Comparison of ENCODE assay signal across 17 cellular contexts in genomic region chr11:34783816-34784317, GRCh38.
DNase-seq lines count a peak whose midpoint lies in the region; ATAC-seq, FAIRE-seq and TF ChIP-seq lines count a peak whose summit lies in the region.
"Had no signal": no experiment of that assay in that cellular context is flagged by ENCODE, and none has a peak within 500 bp of the region (broad histone marks: within the 10 kb centered on the region; RNA-seq: fewer than 3 reads in every experiment).

No MANE protein-coding gene starts in this region.

- H3K4me2 ChIP-seq in KMS-11 (peak overlapping the region; percentile 97), HepG2 (ENCODE audit: low read depth, low read length) (peak overlapping the region; percentile 74)

- in situ Hi-C loops in HepG2 (cut with HindIII; ENCODE audit: extremely low pct_ligation_motif_present, low pct_unique_long_range_greater_than_20kb): loop anchor here (10.0 kb wide), 1 partner anchor 119 kb away; no protein-coding TSS in a partner anchor

- 0% methylated on average over 3 of the region's 3 CpGs for WGBS in HepG2 (ENCODE audit: low lambda C conversion rate)
- 88 to 95% (median 89%) methylated on average over 3 of the region's 3 CpGs for WGBS in psoas muscle, 3 donors

- intact Hi-C loops in HepG2 (cut with micrococcal nuclease; ENCODE audit: unreplicated experiment) (loop anchor here (1.0 to 2.0 kb wide), 3 partner anchors 41 to 197 kb away; no protein-coding TSS in a partner anchor), psoas muscle (cut with DNase I) (no loop called here)

- H4K20me1 ChIP-seq in KMS-11 (ENCODE audit: insufficient read depth): no peaks in the 10 kb centered on the region
- H4K20me1 ChIP-seq in HepG2 (ENCODE audit: insufficient read depth, low read length): no peaks in the 10 kb centered on the region

- CTCF ChIA-PET in HepG2 (lab: Yijun Ruan, JAX; ENCODE audit: low intra/inter-chr PET ratio, low total read pairs): no interaction called here

- POLR2A ChIA-PET in HepG2 (lab: Yijun Ruan, JAX): interaction anchor here (0.8 to 1.4 kb wide), 2 partner anchors 129 to 183 kb away, joined by 4 to 5 read pairs; no protein-coding TSS in a partner anchor

- H3K27ac ChIP-seq in KMS-11: peak overlapping the region; percentile 91
- peak overlapping the region; percentile 92 for H3K27ac ChIP-seq in HepG2 (ENCODE audit: extremely low read length, insufficient read depth, low read length)
- H3K27ac ChIP-seq in psoas muscle: no peak overlapping the region

- peaks cover 63% of the 10 kb centered on the region for H3K4me1 ChIP-seq in KMS-11 (ENCODE audit: low read depth, poor library complexity, severe bottlenecking)
- peaks cover 46% of the 10 kb centered on the region for H3K4me1 ChIP-seq in HepG2 (ENCODE audit: insufficient read depth, low read length)
- H3K4me1 ChIP-seq in psoas muscle: no peaks in the 10 kb centered on the region

- DNase-seq in bronchial epithelial cell (ENCODE audit: low read depth): peak; percentile 35
- peak; percentile 98 for DNase-seq in HepG2 (ENCODE audit: low spot score)
- no peak for DNase-seq in A172 (ENCODE audit: low spot score)
- no peak for DNase-seq in psoas muscle
- DNase-seq in nucleus accumbens (lab: John Stamatoyannopoulos, UW): no peak
- no peak for DNase-seq in AML-193 (lab: John Stamatoyannopoulos, UW)
- DNase-seq: CD4-positive, alpha-beta T cell; DMS79 treated with DMSO at 0.1 percent for 48 hours; H9; KBM-7; NCI-H1092 treated with DMSO at 0.1 percent for 48 hours; NCI-H510A treated with DMSO at 0.1 percent for 48 hours; NCI-H82; SHP77 treated with DMSO at 0.1 percent for 48 hours had no signal

- H3K9ac ChIP-seq in KMS-11 (peak overlapping the region; percentile 48; the same call in 1 of the 2 replicates), HepG2 (ENCODE audit: insufficient read depth, low read depth, low read length) (peak overlapping the region; percentile 68)

- H3K4me3 ChIP-seq in KMS-11 (IDR thresholded peaks at IDR 0.05; ENCODE audit: insufficient read depth, low read depth, low read length) (no peak overlapping the region), bronchial epithelial cell (ENCODE audit: low read depth, low read length) (no peak overlapping the region), HepG2 (replicated peaks in 1 of 3; ENCODE audit: insufficient read depth in 1 of 3, low read depth in 2 of 3, low read length in 3 of 3) (peak overlapping the region; percentile 2 to 38 (median 26); a peak in 4 of 6 replicates), psoas muscle (no peak overlapping the region)

- H3K79me2 ChIP-seq in KMS-11 (ENCODE audit: insufficient read depth, low read depth) (no peaks in the 10 kb centered on the region), HepG2 (ENCODE audit: insufficient read depth, low read length) (no peaks in the 10 kb centered on the region)

- ATAC-seq in HepG2 (peak; percentile 96), psoas muscle (no peak)
- ATAC-seq: SK-N-SH treated with all-trans-retinoic acid at 6 μM for 48 hours had no signal

- peak in 1 of 2 experiments; percentile 84; a peak in 2 of 4 replicates for TF ChIP-seq EP300 in HepG2 (IDR thresholded peaks at IDR 0.05; ENCODE audit: low read depth in 2 of 2, low read length in 2 of 2)
- TF ChIP-seq EP300 in HepG2 (CRISPR knock-in tag; IDR thresholded peaks at IDR 0.05; ENCODE audit: borderline replicate concordance): peak; percentile 65; the same call in 1 of the 2 replicates

- FAIRE-seq in bronchial epithelial cell (lab: Jason Lieb, UNC) (no peak), HepG2 (lab: Jason Lieb, UNC) (peak; percentile 74)
- FAIRE-seq: HTR-8/SVneo had no signal

- no peak for TF ChIP-seq CTCF in KMS-11 (conservative IDR thresholded peaks at IDR 0.05; ENCODE audit: low read depth, low read length)
- TF ChIP-seq CTCF in bronchial epithelial cell (IDR thresholded peaks at IDR 0.05; ENCODE audit: insufficient read depth, low read length, severe bottlenecking): no peak
- no peak for TF ChIP-seq CTCF in HepG2 (CRISPR knock-in tag; IDR thresholded peaks at IDR 0.05)
- no peak for TF ChIP-seq CTCF in psoas muscle (IDR thresholded peaks at IDR 0.05)

- no peaks in the 10 kb centered on the region for H3K9me3 ChIP-seq in HepG2 (ENCODE audit: low read length)
- no peaks in the 10 kb centered on the region for H3K9me3 ChIP-seq in psoas muscle

- H2AFZ ChIP-seq in KMS-11 (ENCODE audit: low read depth) (peak overlapping the region; percentile 57), HepG2 (ENCODE audit: low read length) (peak overlapping the region; percentile 83)

- no TSS peak for BruUV-seq in HepG2 (replicated peaks; lab: Mats Ljungman, UMichigan)

- H3K27me3 ChIP-seq in KMS-11 (ENCODE audit: insufficient read depth, low read depth) (no peaks in the 10 kb centered on the region), bronchial epithelial cell (ENCODE audit: control insufficient read depth, insufficient read depth, low read length) (no peaks in the 10 kb centered on the region), HepG2 (ENCODE audit: control insufficient read depth in 1 of 2, insufficient read depth in 2 of 2, low read length in 2 of 2) (no peaks in the 10 kb centered on the region), psoas muscle (ENCODE audit: insufficient read depth in 3 of 3, low read length in 2 of 3) (no peaks in the 10 kb centered on the region)

- TF ChIP-seq POLR2A in HepG2 (IDR thresholded peaks at IDR 0.05; ENCODE audit: insufficient read depth in 1 of 2, low read depth in 2 of 2, low read length in 2 of 2): peak in 1 of 2 experiments; percentile 36; a peak in 1 of 4 replicates

- no peak for TF ChIP-seq RAD21 in HepG2 (CRISPR knock-in tag; IDR thresholded peaks at IDR 0.05)

- H3K36me3 ChIP-seq in KMS-11 (ENCODE audit: insufficient read depth): no peaks in the 10 kb centered on the region
- no peaks in the 10 kb centered on the region for H3K36me3 ChIP-seq in bronchial epithelial cell (ENCODE audit: control insufficient read depth, insufficient read depth, low read length)
- no peaks in the 10 kb centered on the region for H3K36me3 ChIP-seq in HepG2 (replicated peaks in 1 of 2; ENCODE audit: control insufficient read depth in 1 of 2, insufficient read depth in 2 of 2, low read length in 2 of 2)
- no peaks in the 10 kb centered on the region for H3K36me3 ChIP-seq in psoas muscle (ENCODE audit: insufficient read depth in 1 of 2, low read depth in 1 of 2)

TF ChIP-seq in HepG2, 621 proteins besides CTCF, POLR2A, EP300 and RAD21 (continues in another document):
- TF ChIP-seq SMC3 (IDR thresholded peaks at IDR 0.05; ENCODE audit: low read length) (no peak), KDM5B (CRISPR knock-in tag; IDR thresholded peaks at IDR 0.05; ENCODE audit: borderline replicate concordance) (no peak), CENPT (CRISPR knock-in tag; IDR thresholded peaks at IDR 0.05; ENCODE audit: low read depth) (no peak), ZNF562 (CRISPR knock-in tag; IDR thresholded peaks at IDR 0.05; ENCODE audit: borderline replicate concordance) (no peak), GATA4 (IDR thresholded peaks at IDR 0.05; ENCODE audit: borderline replicate concordance, low read depth) (no peak), RBM22 (optimal IDR thresholded peaks at IDR 0.05; ENCODE audit: low read length) (no peak), MED8 (CRISPR knock-in tag; IDR thresholded peaks at IDR 0.05; ENCODE audit: insufficient replicate concordance) (peak; percentile 25), TCF7 (IDR thresholded peaks at IDR 0.05; ENCODE audit: low read depth) (peak; percentile 61), TBX2 (CRISPR knock-in tag; IDR thresholded peaks at IDR 0.05; ENCODE audit: borderline replicate concordance) (peak; percentile 55; the same call in 1 of the 2 replicates), HNF4A (CRISPR knock-in tag; IDR thresholded peaks at IDR 0.05) (peak; percentile 91), NFIC (IDR thresholded peaks at IDR 0.05; ENCODE audit: low read length) (peak; percentile 67; the same call in 1 of the 2 replicates), ZNF652 (CRISPR knock-in tag; IDR thresholded peaks at IDR 0.05; ENCODE audit: borderline replicate concordance, low read depth) (no peak), ZNF879 (CRISPR knock-in tag; IDR thresholded peaks at IDR 0.05) (no peak)
- TF ChIP-seq, protein P1, sequence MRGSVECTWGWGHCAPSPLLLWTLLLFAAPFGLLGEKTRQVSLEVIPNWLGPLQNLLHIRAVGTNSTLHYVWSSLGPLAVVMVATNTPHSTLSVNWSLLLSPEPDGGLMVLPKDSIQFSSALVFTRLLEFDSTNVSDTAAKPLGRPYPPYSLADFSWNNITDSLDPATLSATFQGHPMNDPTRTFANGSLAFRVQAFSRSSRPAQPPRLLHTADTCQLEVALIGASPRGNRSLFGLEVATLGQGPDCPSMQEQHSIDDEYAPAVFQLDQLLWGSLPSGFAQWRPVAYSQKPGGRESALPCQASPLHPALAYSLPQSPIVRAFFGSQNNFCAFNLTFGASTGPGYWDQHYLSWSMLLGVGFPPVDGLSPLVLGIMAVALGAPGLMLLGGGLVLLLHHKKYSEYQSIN (CRISPR knock-in tag; IDR thresholded peaks at IDR 0.05; ENCODE audit: borderline replicate concordance): no peak
- TF ChIP-seq, protein P2, sequence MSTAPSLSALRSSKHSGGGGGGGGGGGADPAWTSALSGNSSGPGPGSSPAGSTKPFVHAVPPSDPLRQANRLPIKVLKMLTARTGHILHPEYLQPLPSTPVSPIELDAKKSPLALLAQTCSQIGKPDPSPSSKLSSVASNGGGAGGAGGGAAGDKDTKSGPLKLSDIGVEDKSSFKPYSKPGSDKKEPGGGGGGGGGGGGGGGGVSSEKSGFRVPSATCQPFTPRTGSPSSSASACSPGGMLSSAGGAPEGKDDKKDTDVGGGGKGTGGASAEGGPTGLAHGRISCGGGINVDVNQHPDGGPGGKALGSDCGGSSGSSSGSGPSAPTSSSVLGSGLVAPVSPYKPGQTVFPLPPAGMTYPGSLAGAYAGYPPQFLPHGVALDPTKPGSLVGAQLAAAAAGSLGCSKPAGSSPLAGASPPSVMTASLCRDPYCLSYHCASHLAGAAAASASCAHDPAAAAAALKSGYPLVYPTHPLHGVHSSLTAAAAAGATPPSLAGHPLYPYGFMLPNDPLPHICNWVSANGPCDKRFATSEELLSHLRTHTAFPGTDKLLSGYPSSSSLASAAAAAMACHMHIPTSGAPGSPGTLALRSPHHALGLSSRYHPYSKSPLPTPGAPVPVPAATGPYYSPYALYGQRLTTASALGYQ (CRISPR knock-in tag; IDR thresholded peaks at IDR 0.05): peak; percentile 19; the same call in 1 of the 2 replicates
- TF ChIP-seq, protein P3, sequence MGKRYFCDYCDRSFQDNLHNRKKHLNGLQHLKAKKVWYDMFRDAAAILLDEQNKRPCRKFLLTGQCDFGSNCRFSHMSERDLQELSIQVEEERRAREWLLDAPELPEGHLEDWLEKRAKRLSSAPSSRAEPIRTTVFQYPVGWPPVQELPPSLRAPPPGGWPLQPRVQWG (CRISPR knock-in tag; IDR thresholded peaks at IDR 0.05; ENCODE audit: borderline replicate concordance, low read depth): no peak

Comparison
In these comparisons a context has a peak if more than half of its experiments do, and no peak if none do; other contexts are left out.
1. H3K4me3 ChIP-seq: peak in HepG2 (3 of 3); none in KMS-11 (single experiment), bronchial epithelial cell (single experiment) and psoas muscle (single experiment).
2. DNase-seq: peak in bronchial epithelial cell (single experiment) and HepG2 (single experiment); none in A172 (single experiment), psoas muscle (0 of 2), nucleus accumbens (0 of 56) and AML-193 (0 of 2).